ENCODE assay signal across 2 cellular contexts in the genomic region with DNA sequence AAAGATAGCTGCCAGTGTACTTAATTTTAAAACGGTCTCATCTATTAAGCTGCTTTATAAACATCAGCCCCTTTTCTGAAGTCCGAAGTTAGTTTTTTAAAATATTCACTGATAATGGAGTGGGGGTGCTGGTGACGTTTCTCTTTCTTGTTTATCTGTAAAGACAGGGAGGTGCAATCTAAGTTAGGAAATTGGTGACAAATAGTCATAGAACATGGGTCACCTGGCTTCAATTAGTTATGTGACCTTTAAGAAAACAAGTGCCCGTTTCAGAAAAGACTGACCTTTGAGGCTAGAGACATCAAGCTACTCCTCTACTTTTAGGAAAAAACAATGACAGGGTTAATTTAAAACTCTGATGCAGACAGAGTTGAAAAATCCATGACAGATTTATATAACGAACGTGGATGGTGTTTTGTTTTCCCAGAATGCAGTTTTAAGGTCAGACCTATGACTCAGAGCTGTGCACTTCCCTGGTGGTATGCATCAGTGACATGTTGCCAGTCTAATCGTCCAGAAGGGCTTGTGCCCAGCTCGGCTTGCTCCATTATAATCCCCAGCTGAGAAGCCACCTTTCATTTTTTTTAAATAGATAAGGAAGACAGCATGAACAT.
TF ChIP-seq lines count a peak whose summit lies in the region.

No MANE protein-coding gene starts in this region.

TF ChIP-seq in A549, 52 proteins besides CTCF, POLR2A, EP300 and RAD21 (continued from another document):
- TF ChIP-seq RCOR1 (IDR thresholded peaks at IDR 0.05; ENCODE audit: low read depth, low read length) (no peak), CHD4 (IDR thresholded peaks at IDR 0.05; ENCODE audit: borderline replicate concordance) (no peak), SMC3 (IDR thresholded peaks at IDR 0.05) (no peak), FOSL2 (IDR thresholded peaks at IDR 0.05) (no peak), FOSL2 (CRISPR knock-in tag; IDR thresholded peaks at IDR 0.05) (peak; percentile 56)
TF ChIP-seq in A549: peak in this region for 1.

TF ChIP-seq in endothelial cell of umbilical vein, 7 proteins besides CTCF, POLR2A, EP300 and RAD21 (continued from another document):
- TF ChIP-seq GATA2 (IDR thresholded peaks at IDR 0.05; ENCODE audit: insufficient read depth, insufficient read length, low read depth, low read length) = no peak
- peak; percentile 52 for TF ChIP-seq FOS (IDR thresholded peaks at IDR 0.05; ENCODE audit: borderline replicate concordance, insufficient read depth, low read length)
- peak; percentile 14 for TF ChIP-seq JUN (IDR thresholded peaks at IDR 0.05; ENCODE audit: borderline replicate concordance, insufficient read depth, insufficient read length, low read depth)
TF ChIP-seq in endothelial cell of umbilical vein: peak in this region for 2.
